Comparison of ENCODE assay signal across 13 cellular contexts in the genomic region with DNA sequence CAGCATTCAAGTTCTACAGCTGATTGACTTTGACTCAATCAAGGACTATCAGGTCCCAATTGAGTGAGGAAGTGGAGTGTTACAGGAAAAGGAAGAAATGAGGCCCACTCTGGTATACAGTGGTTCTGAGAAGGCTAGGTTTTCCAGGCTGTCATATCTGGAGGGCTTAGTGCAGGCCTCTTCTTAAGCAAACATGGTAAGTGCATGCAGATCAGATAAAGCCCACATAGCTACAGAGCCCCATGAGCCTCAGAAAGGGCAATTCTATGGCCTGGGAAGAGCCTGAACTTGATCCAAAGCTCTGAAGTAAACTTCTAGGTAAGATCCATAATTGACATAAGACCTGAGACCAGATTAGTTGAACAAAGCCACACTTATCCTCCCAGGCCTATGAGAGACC. TPM values are rescaled to one million over a fixed set of nuclear protein-coding genes. Genes with fewer than 3 reads are reported as not detected.
A peak's percentile ranks its signal among the peaks of the same experiment; 100 is the strongest.
DNase-seq lines count a peak whose midpoint lies in the region; ATAC-seq lines count a peak whose summit lies in the region.
"Had no signal": no experiment of that assay in that cellular context is flagged by ENCODE, and none has a peak within 500 bp of the region (broad histone marks: within the 10 kb centered on the region; RNA-seq: fewer than 3 reads in every experiment).

No MANE protein-coding gene starts in this region.

- H3K27me3 Mint-ChIP-seq in activated T-cell treated with anti-CD3 and anti-CD28 coated beads, Interleukin-2, amount 50 U/mL, for 24 hours: peaks cover 64% of the 10 kb centered on the region
- no peaks in the 10 kb centered on the region for H3K27me3 Mint-ChIP-seq in activated T-helper 2 cell treated with anti-CD3 and anti-CD28 coated beads, Interferon-gamma antibody, Interleukin-2, Interleukin-4, amounts not matched to agents 10 μg/mL and 5 μg/mL and 100 μg/mL, durations not matched to agents 14 hours and 24 hours and 36 hours (ENCODE audit: low read depth)

- no peak for DNase-seq in activated T-cell treated with anti-CD3 and anti-CD28 coated beads, Interleukin-2, amount 50 U/mL, for 24 hours
- DNase-seq in activated T-cell treated with anti-CD3 and anti-CD28 coated beads for 4 hours (no peak), OCI-M1 (lab: John Stamatoyannopoulos, UW) (peak; percentile 8), anterior cingulate cortex (lab: John Stamatoyannopoulos, UW) (no peak)
- DNase-seq in activated T-helper 2 cell treated with anti-CD3 and anti-CD28 coated beads, Interferon-gamma antibody, Interleukin-2, Interleukin-4, amounts not matched to agents 10 μg/mL and 5 μg/mL and 100 μg/mL, durations not matched to agents 14 hours and 24 hours and 36 hours (ENCODE audit: low spot score): no peak
- DNase-seq: Calu3; CD8-positive, alpha-beta T cell; DMS79 treated with DMSO at 0.1 percent for 48 hours; GF-D8; H9; IMR-90 had no signal

- H3K4me1 Mint-ChIP-seq in activated T-cell treated with anti-CD3 and anti-CD28 coated beads, Interleukin-2, amount 50 U/mL, for 24 hours (ENCODE audit: low read depth): peaks cover 17% of the 10 kb centered on the region
- peaks cover 26% of the 10 kb centered on the region for H3K4me1 Mint-ChIP-seq in activated T-helper 2 cell treated with anti-CD3 and anti-CD28 coated beads, Interferon-gamma antibody, Interleukin-2, Interleukin-4, amounts not matched to agents 10 μg/mL and 5 μg/mL and 100 μg/mL, durations not matched to agents 14 hours and 24 hours and 36 hours (ENCODE audit: low read depth)
- H3K4me1 Mint-ChIP-seq: B cell had no signal

- H3K9me3 Mint-ChIP-seq in activated T-cell treated with anti-CD3 and anti-CD28 coated beads, Interleukin-2, amount 50 U/mL, for 24 hours: no peaks in the 10 kb centered on the region
- H3K9me3 Mint-ChIP-seq in activated T-helper 2 cell treated with anti-CD3 and anti-CD28 coated beads, Interferon-gamma antibody, Interleukin-2, Interleukin-4, amounts not matched to agents 10 μg/mL and 5 μg/mL and 100 μg/mL, durations not matched to agents 14 hours and 24 hours and 36 hours: peaks cover 14% of the 10 kb centered on the region
- H3K9me3 Mint-ChIP-seq: CD8-positive, alpha-beta T cell had no signal

- intact Hi-C loops in activated T-helper 2 cell treated with anti-CD3 and anti-CD28 coated beads, Interferon-gamma antibody, Interleukin-2, Interleukin-4, amounts not matched to agents 10 μg/mL and 5 μg/mL and 100 μg/mL, durations not matched to agents 14 hours and 24 hours and 36 hours (cut with micrococcal nuclease): loop anchor here (1.0 to 5.0 kb wide), 2 partner anchors 16 to 50 kb away; no protein-coding TSS in a partner anchor

- ATAC-seq in HG02885 (IDR thresholded peaks at IDR 0.05; ENCODE audit: poor library complexity, unreplicated experiment): no peak
- ATAC-seq: CD8-positive, alpha-beta T cell had no signal

- H3K36me3 Mint-ChIP-seq in activated T-cell treated with anti-CD3 and anti-CD28 coated beads, Interleukin-2, amount 50 U/mL, for 24 hours (ENCODE audit: low read depth): no peaks in the 10 kb centered on the region
- H3K36me3 Mint-ChIP-seq in activated T-helper 2 cell treated with anti-CD3 and anti-CD28 coated beads, Interferon-gamma antibody, Interleukin-2, Interleukin-4, amounts not matched to agents 10 μg/mL and 5 μg/mL and 100 μg/mL, durations not matched to agents 14 hours and 24 hours and 36 hours (ENCODE audit: low read depth): peaks cover 17% of the 10 kb centered on the region
- H3K36me3 Mint-ChIP-seq: CD8-positive, alpha-beta T cell had no signal

- no peak overlapping the region for H3K4me3 Mint-ChIP-seq in activated T-cell treated with anti-CD3 and anti-CD28 coated beads, Interleukin-2, amount 50 U/mL, for 24 hours
- no peak overlapping the region for H3K4me3 Mint-ChIP-seq in activated T-helper 2 cell treated with anti-CD3 and anti-CD28 coated beads, Interferon-gamma antibody, Interleukin-2, Interleukin-4, amounts not matched to agents 10 μg/mL and 5 μg/mL and 100 μg/mL, durations not matched to agents 14 hours and 24 hours and 36 hours (ENCODE audit: low read depth)
- H3K4me3 Mint-ChIP-seq: B cell; CD8-positive, alpha-beta T cell; H9 had no signal

- peak overlapping the region; percentile 67 for H3K27ac Mint-ChIP-seq in activated T-cell treated with anti-CD3 and anti-CD28 coated beads, Interleukin-2, amount 50 U/mL, for 24 hours
- peak overlapping the region; percentile 86 for H3K27ac Mint-ChIP-seq in activated T-helper 2 cell treated with anti-CD3 and anti-CD28 coated beads, Interferon-gamma antibody, Interleukin-2, Interleukin-4, amounts not matched to agents 10 μg/mL and 5 μg/mL and 100 μg/mL, durations not matched to agents 14 hours and 24 hours and 36 hours
- H3K27ac Mint-ChIP-seq: B cell; CD8-positive, alpha-beta T cell; H9 had no signal

RNA-seq across cellular contexts. Expression of a gene that starts 29.0 kb away (rescaled TPM):
- 202 and 207 TPM in 2 replicates for total RNA-seq in activated T-helper 2 cell treated with anti-CD3 and anti-CD28 coated beads, Interferon-gamma antibody, Interleukin-2, Interleukin-4, amounts not matched to agents 10 μg/mL and 5 μg/mL and 100 μg/mL, durations not matched to agents 14 hours and 24 hours and 36 hours
- total RNA-seq: CD8-positive, alpha-beta T cell had no signal
